8 cellular contexts compared by ENCODE assay signal in the genomic region with DNA sequence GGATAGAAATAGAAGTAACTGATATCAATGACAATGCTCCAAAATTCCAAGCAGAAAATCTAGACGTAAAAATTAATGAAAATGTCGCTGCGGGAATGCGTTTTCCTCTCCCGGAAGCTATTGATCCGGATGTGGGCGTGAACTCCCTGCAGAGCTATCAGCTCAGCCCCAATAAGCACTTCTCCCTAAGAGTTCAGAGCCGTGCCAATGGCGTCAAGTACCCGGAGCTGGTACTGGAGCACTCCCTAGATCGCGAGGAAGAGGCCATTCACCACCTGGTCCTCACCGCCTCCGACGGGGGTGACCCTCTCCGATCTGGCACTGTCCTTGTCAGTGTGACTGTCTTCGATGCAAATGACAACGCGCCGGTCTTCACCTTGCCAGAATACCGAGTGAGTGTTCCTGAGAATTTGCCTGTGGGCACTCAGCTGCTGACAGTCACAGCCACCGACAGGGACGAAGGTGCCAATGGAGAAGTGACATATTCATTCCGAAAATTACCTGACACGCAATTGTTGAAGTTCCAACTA. TPM values are rescaled to one million over a fixed set of nuclear protein-coding genes. Genes with fewer than 3 reads are reported as not detected.
DNase-seq lines count a peak whose midpoint lies in the region; ATAC-seq and TF ChIP-seq lines count a peak whose summit lies in the region.

No MANE protein-coding gene starts in this region.

- TF ChIP-seq POLR2A in upper lobe of left lung (IDR thresholded peaks at IDR 0.05): no peak

- TF ChIP-seq CTCF in brain microvascular endothelial cell (IDR thresholded peaks at IDR 0.05; ENCODE audit: low read depth, low read length, missing control alignments): no peak
- no peak for TF ChIP-seq CTCF in upper lobe of left lung (IDR thresholded peaks at IDR 0.05)

- H3K27me3 ChIP-seq in brain microvascular endothelial cell (replicated peaks) (no peaks in the 10 kb centered on the region), upper lobe of left lung (no peaks in the 10 kb centered on the region)

- peaks cover 0 to 8% (median 1%) of the 10 kb centered on the region in 4 donors for H3K4me1 ChIP-seq in upper lobe of left lung

- H3K4me3 ChIP-seq in brain microvascular endothelial cell (ENCODE audit: low read depth, low read length) (peak overlapping the region; percentile 55), upper lobe of left lung (peak overlapping the region in 3 of 4 donors; percentile 27 to 47 (median 45))

- in situ Hi-C loops in brain microvascular endothelial cell (cut with HindIII; ENCODE audit: low pct_ligation_motif_present, low sequenced_read_pairs): loop anchor here (25.0 kb wide), 1 partner anchor 99 kb away; no protein-coding TSS in a partner anchor

- TF ChIP-seq EP300 in upper lobe of left lung (IDR thresholded peaks at IDR 0.05): no peak

- DNase-seq in Right ventricle myocardium inferior (ENCODE audit: missing footprints) (no peak), left cardiac atrium (no peak), brain microvascular endothelial cell (no peak), mesenteric fat pad (ENCODE audit: low spot score) (peak; percentile 87), upper lobe of left lung (no peak), NCI-H146 (lab: John Stamatoyannopoulos, UW) (no peak), dedifferentiated amniotic fluid mesenchymal stem cell (ENCODE audit: extremely low spot score) (no peak)

- intact Hi-C loops in Right ventricle myocardium inferior (cut with DNase I) (loop anchor here (5.0 kb wide), 1 partner anchor 41 kb away; the partner anchor contains the start of genes PCDHGA6 and PCDHGB3), left cardiac atrium (cut with DNase I) (loop anchor here in 1 of 2 donors (10.0 kb wide), 1 partner anchor 141 kb away; no protein-coding TSS in a partner anchor)

- WGBS in upper lobe of left lung, 2 donors: 21 to 25% methylated on average over 25 of the region's 25 CpGs

- H3K27ac ChIP-seq in brain microvascular endothelial cell (no peak overlapping the region), upper lobe of left lung (no peak overlapping the region)

- ATAC-seq in Right ventricle myocardium inferior (peak; percentile 22), left cardiac atrium (no peak), upper lobe of left lung (ENCODE audit: low FRiP score in 2 of 2) (peak in 1 of 2 donors; percentile 12), HG03045 (IDR thresholded peaks at IDR 0.05; ENCODE audit: unreplicated experiment) (no peak)

- H3K9me3 ChIP-seq in upper lobe of left lung: peaks cover 45 to 86% (median 73%) of the 10 kb centered on the region in 4 donors

- H3K36me3 ChIP-seq in brain microvascular endothelial cell (replicated peaks): no peaks in the 10 kb centered on the region
- H3K36me3 ChIP-seq in upper lobe of left lung: no peaks in the 10 kb centered on the region

RNA-seq across cellular contexts. Expression of gene PCDHGA10, which starts 0.8 kb away (rescaled TPM):
- total RNA-seq in Right ventricle myocardium inferior (4.1 TPM), left cardiac atrium (1 to 10 TPM; 3.3 to 4.6 TPM), mesenteric fat pad (4.2 TPM), upper lobe of left lung (10 to 100 TPM in 1 of 6 donors, 1 to 10 TPM in 5; 3.0 to 19.9 (median 4.3) TPM)

RNA-seq across cellular contexts. Expression of gene PCDHGB7, which starts 3.9 kb away (rescaled TPM):
- total RNA-seq in Right ventricle myocardium inferior (8.6 TPM), left cardiac atrium (1 to 10 TPM; 7.6 to 8.8 TPM), mesenteric fat pad (8.1 TPM), upper lobe of left lung (10 to 100 TPM in 4 of 6 donors, 1 to 10 TPM in 2; 7.0 to 22.5 (median 12.7) TPM)

RNA-seq across cellular contexts. Expression of gene PCDHGB6, which starts 5.8 kb away (rescaled TPM):
- total RNA-seq in Right ventricle myocardium inferior (5.9 TPM), left cardiac atrium (1 to 10 TPM; 4.9 to 5.2 TPM), mesenteric fat pad (5.3 TPM), upper lobe of left lung (1 to 10 TPM; 3.2 to 7.4 (median 6.3) TPM)

RNA-seq across cellular contexts. Expression of gene PCDHGA11, which starts 7.2 kb away (rescaled TPM):
- total RNA-seq in Right ventricle myocardium inferior: 4.5 TPM
- 1 to 10 TPM; 3.2 to 3.5 TPM for total RNA-seq in left cardiac atrium
- total RNA-seq in mesenteric fat pad: 3.1 TPM
- total RNA-seq in upper lobe of left lung: 10 to 100 TPM in 1 of 6 donors, 1 to 10 TPM in 5; 2.0 to 16.8 (median 2.3) TPM

RNA-seq across cellular contexts. Expression of gene PCDHGA9, which starts 11.0 kb away (rescaled TPM):
- total RNA-seq in Right ventricle myocardium inferior (4.2 TPM), left cardiac atrium (1 to 10 TPM; 3.6 to 4.0 TPM), mesenteric fat pad (3.9 TPM), upper lobe of left lung (1 to 10 TPM; 2.4 to 8.4 (median 4.5) TPM)
